1 cellular context compared by ENCODE assay signal in genomic region chr19:56155124-56155687, GRCh38.
TF ChIP-seq lines count a peak whose summit lies in the region.

No MANE protein-coding gene starts in this region.

TF ChIP-seq in HCT116, 20 proteins besides CTCF, POLR2A, EP300 and RAD21 (continued from another document):
- TF ChIP-seq, protein P1, sequence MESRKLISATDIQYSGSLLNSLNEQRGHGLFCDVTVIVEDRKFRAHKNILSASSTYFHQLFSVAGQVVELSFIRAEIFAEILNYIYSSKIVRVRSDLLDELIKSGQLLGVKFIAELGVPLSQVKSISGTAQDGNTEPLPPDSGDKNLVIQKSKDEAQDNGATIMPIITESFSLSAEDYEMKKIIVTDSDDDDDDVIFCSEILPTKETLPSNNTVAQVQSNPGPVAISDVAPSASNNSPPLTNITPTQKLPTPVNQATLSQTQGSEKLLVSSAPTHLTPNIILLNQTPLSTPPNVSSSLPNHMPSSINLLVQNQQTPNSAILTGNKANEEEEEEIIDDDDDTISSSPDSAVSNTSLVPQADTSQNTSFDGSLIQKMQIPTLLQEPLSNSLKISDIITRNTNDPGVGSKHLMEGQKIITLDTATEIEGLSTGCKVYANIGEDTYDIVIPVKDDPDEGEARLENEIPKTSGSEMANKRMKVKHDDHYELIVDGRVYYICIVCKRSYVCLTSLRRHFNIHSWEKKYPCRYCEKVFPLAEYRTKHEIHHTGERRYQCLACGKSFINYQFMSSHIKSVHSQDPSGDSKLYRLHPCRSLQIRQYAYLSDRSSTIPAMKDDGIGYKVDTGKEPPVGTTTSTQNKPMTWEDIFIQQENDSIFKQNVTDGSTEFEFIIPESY (IDR thresholded peaks at IDR 0.05; ENCODE audit: extremely low read depth, insufficient replicate concordance, low read length) = no peak
- no peak for TF ChIP-seq ATF3 (IDR thresholded peaks at IDR 0.05)
- no peak for TF ChIP-seq FOSL1 (IDR thresholded peaks at IDR 0.05; ENCODE audit: low read depth)
- TF ChIP-seq JUND (IDR thresholded peaks at IDR 0.05) = no peak
